ENCODE assay signal across 8 cellular contexts in the genomic region with DNA sequence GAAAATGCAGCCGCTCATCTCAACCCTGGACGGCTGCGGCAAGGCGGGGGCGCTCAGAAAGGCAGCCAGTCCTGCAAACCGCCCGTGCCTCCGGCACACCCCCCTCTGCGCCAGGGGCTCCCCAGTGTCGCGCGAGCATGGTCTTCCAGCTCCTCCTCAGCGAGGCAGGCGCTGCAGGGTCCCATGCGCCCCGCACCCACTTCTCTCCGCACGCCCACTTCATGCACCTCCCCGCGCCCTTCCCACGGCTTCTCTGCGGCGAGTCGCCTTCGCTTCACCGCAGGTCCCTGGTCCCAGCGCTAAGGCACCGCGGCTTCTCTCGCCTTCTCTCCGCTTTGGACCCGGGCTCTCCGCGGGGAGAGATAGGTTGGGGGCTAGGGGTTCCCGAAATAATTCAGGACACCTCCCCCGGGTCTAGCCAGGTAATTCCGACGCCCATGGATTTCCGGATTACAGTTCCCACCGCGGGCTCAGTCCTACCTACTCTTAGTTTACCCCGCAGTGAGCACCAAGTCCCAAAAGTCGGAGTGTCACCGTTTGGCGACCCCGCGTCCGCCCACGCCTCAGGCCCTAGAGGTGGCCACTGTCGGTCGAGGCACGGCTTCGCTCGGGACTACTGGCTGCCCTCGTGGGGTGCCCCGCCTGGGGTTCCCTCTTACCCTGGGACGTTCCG.
DNase-seq lines count a peak whose midpoint lies in the region; ATAC-seq and TF ChIP-seq lines count a peak whose summit lies in the region.

No MANE protein-coding gene starts in this region.

- H3K4me3 ChIP-seq in heart left ventricle: peak overlapping the region in 11 of 12 donors; percentile 14 to 49 (median 43)
- peak overlapping the region; percentile 79 for H3K4me3 ChIP-seq in endodermal cell (ENCODE audit: low read length)

- no peak for TF ChIP-seq POLR2A in heart left ventricle (IDR thresholded peaks at IDR 0.05)

- H3K27me3 Mint-ChIP-seq in endodermal cell (ENCODE audit: insufficient read depth) (peaks cover 62% of the 10 kb centered on the region), nephron (ENCODE audit: low read depth) (peaks cover 77% of the 10 kb centered on the region)

- peak overlapping the region; percentile 76 for H3K4me3 Mint-ChIP-seq in endodermal cell
- H3K4me3 Mint-ChIP-seq in nephron: peak overlapping the region; percentile 65 to 86 (median 67)

- intact Hi-C loops in heart left ventricle (cut with DNase I): no loop called here
- intact Hi-C loops in Right ventricle myocardium inferior (cut with DNase I): no loop called here

- peak in 1 of 4 donors; percentile 17 for ATAC-seq in heart left ventricle
- no peak for ATAC-seq in Right ventricle myocardium inferior
- no peak for ATAC-seq in HG03097 (IDR thresholded peaks at IDR 0.05; ENCODE audit: low FRiP score, unreplicated experiment)
- ATAC-seq in HG02840 (IDR thresholded peaks at IDR 0.05; ENCODE audit: low FRiP score, unreplicated experiment): no peak

- H3K4me1 Mint-ChIP-seq in endodermal cell (peaks cover 51% of the 10 kb centered on the region), nephron (peaks cover 45% of the 10 kb centered on the region)

- TF ChIP-seq CTCF in heart left ventricle (IDR thresholded peaks at IDR 0.05) (no peak), endodermal cell (conservative IDR thresholded peaks at IDR 0.05) (no peak), nephron (IDR thresholded peaks at IDR 0.05; ENCODE audit: unreplicated experiment in 3 of 3) (no peak)

- H3K27ac Mint-ChIP-seq in endodermal cell (no peak overlapping the region), nephron (no peak overlapping the region)

- H3K9ac ChIP-seq in endodermal cell (ENCODE audit: extremely low read depth, low read length, poor library complexity, severe bottlenecking): no peak overlapping the region

- 1% methylated on average over 44 to 58 of the region's 58 CpGs; no CpG with 5 or more reads in 1 of the 4 donors for WGBS in heart left ventricle, 4 donors
- WGBS in endodermal cell (ENCODE audit: insufficient coverage in 1 of 2, insufficient read length in 1 of 2), 2 experiments: 1 to 2% methylated on average over 21 to 56 of the region's 58 CpGs

- no peak for DNase-seq in heart left ventricle
- DNase-seq in Right ventricle myocardium inferior (ENCODE audit: missing footprints): no peak
- peak; percentile 67 for DNase-seq in endodermal cell
- DNase-seq in activated effector memory CD4-positive, alpha-beta T cell treated with Interleukin-2 at 50 U/mL for 16 hours: no peak
- DNase-seq in SW 1271 (lab: John Stamatoyannopoulos, UW): no peak

- H3K4me1 ChIP-seq in heart left ventricle: peaks cover 0 to 32% (median 13%) of the 10 kb centered on the region in 12 donors
- peaks cover 24% of the 10 kb centered on the region for H3K4me1 ChIP-seq in endodermal cell (ENCODE audit: control insufficient read depth, insufficient read depth, low read length)

- H3K36me3 Mint-ChIP-seq in endodermal cell (ENCODE audit: low read depth) (no peaks in the 10 kb centered on the region), nephron (ENCODE audit: low read depth) (no peaks in the 10 kb centered on the region)

- no peak overlapping the region for H3K27ac ChIP-seq in heart left ventricle
- H3K27ac ChIP-seq in endodermal cell (ENCODE audit: low read depth, low read length): no peak overlapping the region

- peaks cover 16 to 94% (median 28%) of the 10 kb centered on the region in 9 donors for H3K27me3 ChIP-seq in heart left ventricle
- H3K27me3 ChIP-seq in endodermal cell (ENCODE audit: control insufficient read depth, insufficient read depth, low read length, poor library complexity, severe bottlenecking): peaks cover 14% of the 10 kb centered on the region

- H3K9me3 ChIP-seq in heart left ventricle: no peaks in the 10 kb centered on the region
- H3K9me3 ChIP-seq in endodermal cell (ENCODE audit: control insufficient read depth, low read length): no peaks in the 10 kb centered on the region

- H3K9me3 Mint-ChIP-seq in endodermal cell (no peaks in the 10 kb centered on the region), nephron (no peaks in the 10 kb centered on the region)

- H3K36me3 ChIP-seq in heart left ventricle (no peaks in the 10 kb centered on the region), endodermal cell (ENCODE audit: control insufficient read depth, insufficient read depth, low read length) (no peaks in the 10 kb centered on the region)
